In genomic region chr2:121771976-121772742, GRCh38 we compare ENCODE assay signal across 13 cellular contexts. TPM values are rescaled to one million over a fixed set of nuclear protein-coding genes. Genes with fewer than 3 reads are reported as not detected.
DNase-seq lines count a peak whose midpoint lies in the region; ATAC-seq and TF ChIP-seq lines count a peak whose summit lies in the region.
"Had no signal": no experiment of that assay in that cellular context is flagged by ENCODE, and none has a peak within 500 bp of the region (broad histone marks: within the 10 kb centered on the region; RNA-seq: fewer than 3 reads in every experiment).

No MANE protein-coding gene starts in this region.

- H3K4me2 ChIP-seq in BLaER1: peak overlapping the region; percentile 55
- no peak overlapping the region for H3K4me2 ChIP-seq in mammary epithelial cell (ENCODE audit: insufficient read depth, low read depth, low read length)

- BruUV-seq in mammary epithelial cell (replicated peaks; lab: Mats Ljungman, UMichigan): no TSS peak

- H3K4me3 ChIP-seq in BLaER1 (no peak overlapping the region), right lobe of liver (no peak overlapping the region), mammary epithelial cell (replicated peaks in 1 of 3; ENCODE audit: insufficient read depth in 1 of 3, low read depth in 2 of 3, low read length in 3 of 3) (no peak overlapping the region)
- H3K4me3 ChIP-seq: cardiac muscle cell, ovary had no signal

- H3K9me3 ChIP-seq in BLaER1 (no peaks in the 10 kb centered on the region), right lobe of liver (no peaks in the 10 kb centered on the region), mammary epithelial cell (replicated peaks; ENCODE audit: insufficient read depth, low read length) (no peaks in the 10 kb centered on the region)
- H3K9me3 ChIP-seq: ovary had no signal

- CTCF ChIA-PET in mammary epithelial cell (lab: Charles Lee; ENCODE audit: low non-redundant PET): no interaction called here

- TF ChIP-seq POLR2A in right lobe of liver (IDR thresholded peaks at IDR 0.05): no peak
- no peak for TF ChIP-seq POLR2A in erythroblast (IDR thresholded peaks at IDR 0.05; ENCODE audit: low read length)

- H3K79me2 ChIP-seq in mammary epithelial cell (ENCODE audit: insufficient read depth, low read length): no peaks in the 10 kb centered on the region

- no peak for TF ChIP-seq CTCF in right lobe of liver (IDR thresholded peaks at IDR 0.05)
- TF ChIP-seq CTCF in mammary epithelial cell (conservative IDR thresholded peaks at IDR 0.05 in 1 of 2, IDR thresholded peaks at IDR 0.05 in 1 of 2; ENCODE audit: extremely low read depth in 1 of 2, insufficient read depth in 1 of 2, low read depth in 1 of 2, low read length in 2 of 2): no peak

- peaks cover 31% of the 10 kb centered on the region for H3K36me3 ChIP-seq in BLaER1
- peaks cover 0 to 11% (median 3%) of the 10 kb centered on the region in 4 donors for H3K36me3 ChIP-seq in right lobe of liver
- no peaks in the 10 kb centered on the region for H3K36me3 ChIP-seq in mammary epithelial cell (ENCODE audit: insufficient read depth, low read length)
- H3K36me3 ChIP-seq: ovary had no signal

- H4K20me1 ChIP-seq in BLaER1 (no peaks in the 10 kb centered on the region), mammary epithelial cell (ENCODE audit: insufficient read depth, low read length) (no peaks in the 10 kb centered on the region)

- dilution Hi-C loops in mammary epithelial cell (cut with HindIII; ENCODE audit: low sequenced_read_pairs): no loop called here

- H3K27me3 ChIP-seq in BLaER1: no peaks in the 10 kb centered on the region
- H3K27me3 ChIP-seq in right lobe of liver: no peaks in the 10 kb centered on the region
- no peaks in the 10 kb centered on the region for H3K27me3 ChIP-seq in mammary epithelial cell (ENCODE audit: insufficient read depth, low read length)
- H3K27me3 ChIP-seq: cardiac muscle cell, ovary had no signal

- ATAC-seq in SK-N-SH treated with all-trans-retinoic acid at 6 μM for 48 hours: peak; percentile 62
- ATAC-seq in right lobe of liver: peak; percentile 47 to 87 (median 78)
- ATAC-seq: activated T-helper 17 cell treated with anti-CD3 and anti-CD28 coated beads, Interleukin-2, amount 50 U/mL, for 72 hours had no signal

- intact Hi-C loops in right lobe of liver (cut with DNase I): no loop called here
- intact Hi-C loops in mammary epithelial cell (cut with micrococcal nuclease): no loop called here

- DNase-seq in LHCN-M2 (ENCODE audit: low read depth) (peak; percentile 26), right lobe of liver (no peak), mammary epithelial cell (no peak), AG08396 (ENCODE audit: low spot score) (no peak), erythroblast (lab: John Stamatoyannopoulos, UW) (no peak), dedifferentiated amniotic fluid mesenchymal stem cell (ENCODE audit: extremely low spot score) (no peak)
- DNase-seq: CD8-positive, alpha-beta memory T cell; MM.1S; ovary had no signal

- WGBS in right lobe of liver (ENCODE audit: insufficient coverage, low coverage, low lambda C conversion rate, missing lambda C conversion rate): 65% methylated on average over 6 of the region's 6 CpGs
- WGBS in mammary epithelial cell (ENCODE audit: low coverage, missing lambda C conversion rate): 93% methylated on average over 6 of the region's 6 CpGs

- H3K27ac ChIP-seq in BLaER1: peak overlapping the region; percentile 62
- no peak overlapping the region for H3K27ac ChIP-seq in right lobe of liver
- no peak overlapping the region for H3K27ac ChIP-seq in mammary epithelial cell (ENCODE audit: insufficient read depth, low read depth, low read length)
- H3K27ac ChIP-seq: cardiac muscle cell, ovary had no signal

- peaks cover 22% of the 10 kb centered on the region for H3K4me1 ChIP-seq in BLaER1
- H3K4me1 ChIP-seq in right lobe of liver: no peaks in the 10 kb centered on the region
- peaks cover 5% of the 10 kb centered on the region for H3K4me1 ChIP-seq in mammary epithelial cell (ENCODE audit: insufficient read depth, low read length)

- H3K9ac ChIP-seq in BLaER1: peak overlapping the region; percentile 33; the same call in 1 of the 2 replicates
- no peak overlapping the region for H3K9ac ChIP-seq in mammary epithelial cell (ENCODE audit: insufficient read depth, low read length)

- H2AFZ ChIP-seq in mammary epithelial cell (ENCODE audit: low read depth, low read length): no peak overlapping the region

- in situ Hi-C loops in mammary epithelial cell (cut with MboI; ENCODE audit: low sequenced_read_pairs in 2 of 2): no loop called here

TF ChIP-seq in SK-N-SH treated with all-trans-retinoic acid at 6 μM for 48 hours, 23 proteins besides CTCF, POLR2A, EP300 and RAD21:
- TF ChIP-seq ESRRG (CRISPR knock-in tag; IDR thresholded peaks at IDR 0.05) (no peak), ZNF8 (CRISPR knock-in tag; IDR thresholded peaks at IDR 0.05) (0 out of 2 replicates have a peak, but pooled peaks have one; percentile 9), CSRNP3 (CRISPR knock-in tag; IDR thresholded peaks at IDR 0.05) (no peak; the same call in 1 of the 2 replicates), PATZ1 (CRISPR knock-in tag; IDR thresholded peaks at IDR 0.05; ENCODE audit: borderline replicate concordance) (no peak), ZNF70 (CRISPR knock-in tag; IDR thresholded peaks at IDR 0.05) (0 out of 2 replicates have a peak, but pooled peaks have one; percentile 33), TCF4 (CRISPR knock-in tag; IDR thresholded peaks at IDR 0.05; ENCODE audit: borderline replicate concordance) (peak; percentile 96), TSHZ2 (CRISPR knock-in tag; IDR thresholded peaks at IDR 0.05) (0 out of 2 replicates have a peak, but pooled peaks have one; percentile 70)
TF ChIP-seq in SK-N-SH treated with all-trans-retinoic acid at 6 μM for 48 hours: peak in this region for 4.

RNA-seq across cellular contexts. Expression of gene TSN, which starts 16.7 kb away (rescaled TPM):
- total RNA-seq in LHCN-M2 (2014; rRNA removed) (62.7 and 66.0 TPM in 2 replicates), right lobe of liver (10 to 100 TPM; 22.5 to 38.1 (median 27.5) TPM), mammary epithelial cell (10 to 100 TPM; 54.0 to 62.6 TPM)
- 33.0 TPM for polyA plus RNA-seq in LHCN-M2 (2012)
- 31.7 TPM for polyA plus RNA-seq in mammary epithelial cell
- 177 TPM for polyA minus RNA-seq in mammary epithelial cell

RNA-seq across cellular contexts. Expression of gene NIFK, which starts 35.5 kb away (rescaled TPM):
- 55.7 and 84.9 TPM in 2 replicates for total RNA-seq in LHCN-M2 (2014; rRNA removed)
- polyA plus RNA-seq in LHCN-M2 (2012): 25.4 TPM
- total RNA-seq in right lobe of liver: 10 to 100 TPM; 13.9 to 37.7 (median 27.2) TPM
- 10 to 100 TPM; 44.5 to 88.7 TPM for total RNA-seq in mammary epithelial cell
- 27.5 TPM for polyA plus RNA-seq in mammary epithelial cell
- 14.3 TPM for polyA minus RNA-seq in mammary epithelial cell
